ENCODE assay signal across 1 cellular context in the genomic region with DNA sequence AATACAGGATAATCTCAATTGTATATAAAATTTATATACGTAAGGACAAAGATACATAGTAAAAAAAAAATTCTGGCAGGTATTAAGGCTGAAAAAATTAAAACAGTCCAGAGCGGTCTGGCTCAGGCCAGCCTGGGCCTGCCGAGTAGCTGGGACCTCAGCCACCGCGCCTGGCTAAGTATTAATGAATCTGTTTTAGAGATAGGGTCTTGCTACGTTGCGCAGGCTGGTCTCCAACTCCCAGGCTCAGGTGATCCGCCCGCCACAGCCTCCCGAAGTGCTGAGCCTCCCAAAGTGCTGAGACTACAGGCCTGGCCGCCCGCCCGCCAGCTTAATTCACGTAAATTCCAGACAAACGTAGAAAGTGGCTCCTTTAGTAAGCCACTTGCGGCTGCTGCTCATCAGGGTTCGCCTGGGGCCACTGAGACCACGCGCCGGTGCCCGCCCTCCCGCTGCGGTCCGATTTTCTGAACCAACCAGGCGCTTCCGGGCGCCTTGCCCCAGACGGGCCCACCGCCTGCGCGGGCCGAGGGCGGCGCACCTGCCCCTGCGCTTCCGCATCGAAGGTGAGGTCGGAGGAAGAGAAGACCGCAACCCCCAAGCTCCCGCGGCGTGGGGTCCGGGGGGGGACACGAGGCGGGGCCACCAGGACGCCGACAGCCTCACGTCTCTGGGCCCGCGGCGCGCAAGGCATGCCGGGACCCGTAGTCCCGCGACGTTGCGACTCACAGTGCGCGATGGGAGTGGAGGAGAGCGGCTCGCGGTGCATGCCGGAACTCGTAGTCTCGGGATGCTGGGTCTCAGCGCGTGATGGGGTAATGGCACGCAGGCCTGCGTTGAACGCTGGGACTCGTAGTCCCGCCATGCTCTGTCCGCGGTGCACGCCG.
TF ChIP-seq lines count a peak whose summit lies in the region.

No MANE protein-coding gene starts in this region.

TF ChIP-seq in SK-N-SH, 30 proteins besides CTCF, POLR2A, EP300 and RAD21 (continued from another document):
- TF ChIP-seq, protein P1, sequence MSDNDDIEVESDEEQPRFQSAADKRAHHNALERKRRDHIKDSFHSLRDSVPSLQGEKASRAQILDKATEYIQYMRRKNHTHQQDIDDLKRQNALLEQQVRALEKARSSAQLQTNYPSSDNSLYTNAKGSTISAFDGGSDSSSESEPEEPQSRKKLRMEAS (IDR thresholded peaks at IDR 0.05; ENCODE audit: low read depth): peak; percentile 75
- TF ChIP-seq MXI1 (IDR thresholded peaks at IDR 0.05; ENCODE audit: low read depth, low read length) (peak; percentile 27; the same call in 1 of the 2 replicates), YY1 (IDR thresholded peaks at IDR 0.05; ENCODE audit: low read depth) (peak; percentile 64; the same call in 1 of the 2 replicates)
TF ChIP-seq in SK-N-SH: peak in this region for 9.
